ENCODE assay signal across 7 cellular contexts in the genomic region with DNA sequence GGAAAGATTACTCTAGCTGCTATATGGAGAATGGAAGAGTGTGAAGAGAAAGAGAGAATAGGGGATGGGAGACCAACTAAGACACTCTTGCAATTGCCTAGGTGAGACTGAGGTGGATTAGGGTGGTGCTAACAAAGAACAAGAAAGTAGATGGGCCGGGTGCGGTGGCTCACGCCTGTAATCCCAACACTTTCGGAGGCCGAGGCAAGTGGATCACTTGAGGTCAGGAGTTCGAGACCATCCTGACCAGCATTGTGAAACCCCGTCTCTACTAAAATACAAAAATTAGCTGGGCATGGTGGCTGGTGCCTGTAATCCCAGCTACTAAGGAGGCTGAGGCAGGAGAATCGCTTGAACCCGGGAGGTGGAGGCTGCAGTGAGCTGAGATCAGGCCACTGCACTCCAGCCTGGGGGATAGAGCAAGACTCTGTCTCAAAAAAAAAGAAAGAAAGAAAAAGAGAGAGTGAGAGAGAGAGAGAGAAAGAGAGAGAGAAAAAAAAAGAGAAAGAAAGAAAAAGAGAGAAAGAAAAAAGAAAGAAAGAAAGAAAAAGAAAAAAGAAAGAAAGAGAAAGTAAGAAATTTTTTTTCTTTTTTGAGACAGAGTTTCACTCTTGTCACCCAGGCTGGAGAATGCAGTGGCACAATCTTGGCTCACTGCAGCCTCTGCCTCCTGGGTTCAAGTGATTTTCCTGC. TPM values are rescaled to one million over a fixed set of nuclear protein-coding genes. Genes with fewer than 3 reads are reported as not detected.
A peak's percentile ranks its signal among the peaks of the same experiment; 100 is the strongest.
DNase-seq lines count a peak whose midpoint lies in the region; ATAC-seq and TF ChIP-seq lines count a peak whose summit lies in the region.
"Not testable (repeated sequence)": the region's sequence is repeated elsewhere in the genome, so short reads cannot be mapped to it uniquely, and the experiment has no call there.

No MANE protein-coding gene starts in this region.

- H3K4me1 ChIP-seq in CD8-positive, alpha-beta T cell (ENCODE audit: insufficient read depth, low read length), result peaks cover 12% of the 10 kb centered on the region

- intact Hi-C loops in CD8-positive, alpha-beta T cell (cut with DNase I, micrococcal nuclease), result loop anchor here in 1 of 2 experiments (5.0 kb wide), 1 partner anchor 188 kb away; a partner anchor contains a TSS
- intact Hi-C loops in activated T-helper 1 cell treated with anti-CD3 and anti-CD28 coated beads, Interleukin-12 subunit alpha, Interleukin-12 subunit beta, Interleukin-2, Interleukin-4 antibody, amounts not matched to agents 30 ng/mL and 10 ng/mL and 1 ng/mL, durations not matched to agents 14 hours and 24 hours and 36 hours (cut with micrococcal nuclease), result loop anchor here (5.0 kb wide), 1 partner anchor 258 kb away; a partner anchor contains a TSS

- H3K27me3 Mint-ChIP-seq in CD8-positive, alpha-beta T cell (ENCODE audit: low read depth); T-helper 17 cell; activated T-helper 1 cell treated with anti-CD3 and anti-CD28 coated beads, Interleukin-12 subunit alpha, Interleukin-12 subunit beta, Interleukin-2, Interleukin-4 antibody, amounts not matched to agents 30 ng/mL and 10 ng/mL and 1 ng/mL, durations not matched to agents 14 hours and 24 hours and 36 hours (ENCODE audit: insufficient read depth); glutamatergic neuron (ENCODE audit: unreplicated experiment); progenitor cell of endocrine pancreas: not testable (repeated sequence)
- peaks cover 10% of the 10 kb centered on the region for H3K27me3 Mint-ChIP-seq in activated naive CD8-positive, alpha-beta T cell treated with anti-CD3 and anti-CD28 coated beads, Interleukin-2, amount 10 ng/mL, durations not matched to agents 7 days and 5 days
- peaks cover 13% of the 10 kb centered on the region for H3K27me3 Mint-ChIP-seq in nephron (ENCODE audit: low read depth)

- H3K27ac Mint-ChIP-seq in CD8-positive, alpha-beta T cell; activated T-helper 1 cell treated with anti-CD3 and anti-CD28 coated beads, Interleukin-12 subunit alpha, Interleukin-12 subunit beta, Interleukin-2, Interleukin-4 antibody, amounts not matched to agents 30 ng/mL and 10 ng/mL and 1 ng/mL, durations not matched to agents 14 hours and 24 hours and 36 hours; activated naive CD8-positive, alpha-beta T cell treated with anti-CD3 and anti-CD28 coated beads, Interleukin-2, amount 10 ng/mL, durations not matched to agents 7 days and 5 days; glutamatergic neuron (ENCODE audit: unreplicated experiment); nephron; progenitor cell of endocrine pancreas: not testable (repeated sequence)
- H3K27ac Mint-ChIP-seq in T-helper 17 cell, result peak overlapping the region; percentile 85

- not testable (repeated sequence) for H3K9me3 Mint-ChIP-seq in CD8-positive, alpha-beta T cell; activated T-helper 1 cell treated with anti-CD3 and anti-CD28 coated beads, Interleukin-12 subunit alpha, Interleukin-12 subunit beta, Interleukin-2, Interleukin-4 antibody, amounts not matched to agents 30 ng/mL and 10 ng/mL and 1 ng/mL, durations not matched to agents 14 hours and 24 hours and 36 hours; activated naive CD8-positive, alpha-beta T cell treated with anti-CD3 and anti-CD28 coated beads, Interleukin-2, amount 10 ng/mL, durations not matched to agents 7 days and 5 days; glutamatergic neuron (ENCODE audit: unreplicated experiment); nephron; progenitor cell of endocrine pancreas (ENCODE audit: low read depth)

- ATAC-seq in CD8-positive, alpha-beta T cell; T-helper 17 cell; activated naive CD8-positive, alpha-beta T cell treated with anti-CD3 and anti-CD28 coated beads, Interleukin-2, amount 10 ng/mL, durations not matched to agents 7 days and 5 days (ENCODE audit: low read depth): not testable (repeated sequence)

- not testable (repeated sequence) for H3K27ac ChIP-seq in CD8-positive, alpha-beta T cell (ENCODE audit: low read depth, low read length)

- not testable (repeated sequence) for H3K27me3 ChIP-seq in CD8-positive, alpha-beta T cell (ENCODE audit: insufficient read depth, low read length)

- TF ChIP-seq CTCF in CD8-positive, alpha-beta T cell (IDR thresholded peaks at IDR 0.05); glutamatergic neuron (IDR thresholded peaks at IDR 0.05; ENCODE audit: partially characterized antibody, unreplicated experiment); nephron (IDR thresholded peaks at IDR 0.05; ENCODE audit: unreplicated experiment in 3 of 3); progenitor cell of endocrine pancreas (IDR thresholded peaks at IDR 0.05; ENCODE audit: unreplicated experiment): not testable (repeated sequence)

- H3K4me1 Mint-ChIP-seq in CD8-positive, alpha-beta T cell (ENCODE audit: low read depth), result peaks cover 20% of the 10 kb centered on the region
- H3K4me1 Mint-ChIP-seq in T-helper 17 cell, result peaks cover 16% of the 10 kb centered on the region
- H3K4me1 Mint-ChIP-seq in activated T-helper 1 cell treated with anti-CD3 and anti-CD28 coated beads, Interleukin-12 subunit alpha, Interleukin-12 subunit beta, Interleukin-2, Interleukin-4 antibody, amounts not matched to agents 30 ng/mL and 10 ng/mL and 1 ng/mL, durations not matched to agents 14 hours and 24 hours and 36 hours (ENCODE audit: low read depth), result peaks cover 28% of the 10 kb centered on the region
- H3K4me1 Mint-ChIP-seq in activated naive CD8-positive, alpha-beta T cell treated with anti-CD3 and anti-CD28 coated beads, Interleukin-2, amount 10 ng/mL, durations not matched to agents 7 days and 5 days, result peaks cover 19% of the 10 kb centered on the region
- H3K4me1 Mint-ChIP-seq in glutamatergic neuron (ENCODE audit: low read depth, unreplicated experiment), result not testable (repeated sequence)
- H3K4me1 Mint-ChIP-seq in nephron, result peaks cover 14% of the 10 kb centered on the region
- peaks cover 14% of the 10 kb centered on the region for H3K4me1 Mint-ChIP-seq in progenitor cell of endocrine pancreas (ENCODE audit: low read depth)

- H3K4me3 Mint-ChIP-seq in CD8-positive, alpha-beta T cell, result peak overlapping the region; percentile 15
- peak overlapping the region; percentile 60 for H3K4me3 Mint-ChIP-seq in T-helper 17 cell
- peak overlapping the region; percentile 65 for H3K4me3 Mint-ChIP-seq in activated T-helper 1 cell treated with anti-CD3 and anti-CD28 coated beads, Interleukin-12 subunit alpha, Interleukin-12 subunit beta, Interleukin-2, Interleukin-4 antibody, amounts not matched to agents 30 ng/mL and 10 ng/mL and 1 ng/mL, durations not matched to agents 14 hours and 24 hours and 36 hours
- peak overlapping the region; percentile 1 for H3K4me3 Mint-ChIP-seq in activated naive CD8-positive, alpha-beta T cell treated with anti-CD3 and anti-CD28 coated beads, Interleukin-2, amount 10 ng/mL, durations not matched to agents 7 days and 5 days
- H3K4me3 Mint-ChIP-seq in glutamatergic neuron (ENCODE audit: unreplicated experiment), result peak overlapping the region; percentile 14
- peak overlapping the region; percentile 40 to 70 (median 55) for H3K4me3 Mint-ChIP-seq in nephron
- H3K4me3 Mint-ChIP-seq in progenitor cell of endocrine pancreas (ENCODE audit: low read depth), result peak overlapping the region; percentile 22

- H3K9me3 ChIP-seq in CD8-positive, alpha-beta T cell (ENCODE audit: low read length); T-helper 17 cell (ENCODE audit: control insufficient read depth, low read length, poor library complexity, severe bottlenecking): not testable (repeated sequence)

- POLR2A ChIA-PET in CD8-positive, alpha-beta T cell (lab: Charles Lee); activated naive CD8-positive, alpha-beta T cell treated with anti-CD3 and anti-CD28 coated beads, Interleukin-2, amount 10 ng/mL, durations not matched to agents 7 days and 5 days (lab: Charles Lee): not testable (repeated sequence)

- H3K36me3 ChIP-seq in CD8-positive, alpha-beta T cell (ENCODE audit: insufficient read depth, low read length), result not testable (repeated sequence)

- CTCF ChIA-PET in CD8-positive, alpha-beta T cell (lab: Charles Lee), result interaction anchor here (0.7 to 3.2 kb wide), 4 partner anchors 17 to 54 kb away, joined by 3 to 23 read pairs (median 3); no protein-coding TSS in a partner anchor

- DNase-seq in CD8-positive, alpha-beta T cell; T-helper 17 cell; activated T-helper 1 cell treated with anti-CD3 and anti-CD28 coated beads, Interleukin-12 subunit alpha, Interleukin-12 subunit beta, Interleukin-2, Interleukin-4 antibody, amounts not matched to agents 30 ng/mL and 10 ng/mL and 1 ng/mL, durations not matched to agents 14 hours and 24 hours and 36 hours (ENCODE audit: low spot score); activated naive CD8-positive, alpha-beta T cell treated with anti-CD3 and anti-CD28 coated beads, Interleukin-2, amount 10 ng/mL, durations not matched to agents 7 days and 5 days; glutamatergic neuron; progenitor cell of endocrine pancreas (ENCODE audit: low spot score, unreplicated experiment): not testable (repeated sequence)

- H3K36me3 Mint-ChIP-seq in CD8-positive, alpha-beta T cell; T-helper 17 cell (ENCODE audit: low read depth); activated T-helper 1 cell treated with anti-CD3 and anti-CD28 coated beads, Interleukin-12 subunit alpha, Interleukin-12 subunit beta, Interleukin-2, Interleukin-4 antibody, amounts not matched to agents 30 ng/mL and 10 ng/mL and 1 ng/mL, durations not matched to agents 14 hours and 24 hours and 36 hours (ENCODE audit: low read depth); activated naive CD8-positive, alpha-beta T cell treated with anti-CD3 and anti-CD28 coated beads, Interleukin-2, amount 10 ng/mL, durations not matched to agents 7 days and 5 days; glutamatergic neuron (ENCODE audit: unreplicated experiment); nephron (ENCODE audit: low read depth); progenitor cell of endocrine pancreas (ENCODE audit: insufficient read depth): not testable (repeated sequence)

- H3K4me3 ChIP-seq in CD8-positive, alpha-beta T cell (ENCODE audit: low read depth, low read length), result not testable (repeated sequence)

RNA-seq across cellular contexts. Expression of a gene that starts 2.5 kb away (rescaled TPM):
- total RNA-seq in CD8-positive, alpha-beta T cell, result under 1 TPM; 0.49 to 0.72 TPM
- under 1 TPM in 1 of 2 donors, not detected in 1; 0.55 TPM for total RNA-seq in T-helper 17 cell
- total RNA-seq in activated T-helper 1 cell treated with anti-CD3 and anti-CD28 coated beads, Interleukin-12 subunit alpha, Interleukin-12 subunit beta, Interleukin-2, Interleukin-4 antibody, amounts not matched to agents 30 ng/mL and 10 ng/mL and 1 ng/mL, durations not matched to agents 14 hours and 24 hours and 36 hours, result 46.0 TPM in 2 replicates
- total RNA-seq in activated naive CD8-positive, alpha-beta T cell treated with anti-CD3 and anti-CD28 coated beads, Interleukin-2, amount 10 ng/mL, durations not matched to agents 7 days and 5 days, result 10 to 100 TPM; 73.8 to 80.4 TPM
- 11.7 TPM for total RNA-seq in glutamatergic neuron (ENCODE audit: unreplicated experiment)
- 44.7 and 44.9 TPM in 2 replicates for total RNA-seq in progenitor cell of endocrine pancreas

RNA-seq across cellular contexts. Expression of a gene that starts 16.4 kb away (rescaled TPM):
- total RNA-seq in CD8-positive, alpha-beta T cell, result not detected
- total RNA-seq in T-helper 17 cell, result not detected
- total RNA-seq in activated T-helper 1 cell treated with anti-CD3 and anti-CD28 coated beads, Interleukin-12 subunit alpha, Interleukin-12 subunit beta, Interleukin-2, Interleukin-4 antibody, amounts not matched to agents 30 ng/mL and 10 ng/mL and 1 ng/mL, durations not matched to agents 14 hours and 24 hours and 36 hours, result not detected in 2 replicates
- total RNA-seq in activated naive CD8-positive, alpha-beta T cell treated with anti-CD3 and anti-CD28 coated beads, Interleukin-2, amount 10 ng/mL, durations not matched to agents 7 days and 5 days, result not detected
- 4.8 TPM for total RNA-seq in glutamatergic neuron (ENCODE audit: unreplicated experiment)
- total RNA-seq in progenitor cell of endocrine pancreas, result 0.64 and 0.79 TPM in 2 replicates

RNA-seq across cellular contexts. Expression of a gene that starts 25.6 kb away (rescaled TPM):
- not detected for total RNA-seq in CD8-positive, alpha-beta T cell
- total RNA-seq in T-helper 17 cell (not detected), glutamatergic neuron (ENCODE audit: unreplicated experiment) (2,189 TPM), progenitor cell of endocrine pancreas (0.60 and 0.62 TPM in 2 replicates)
- 0.20 TPM in 1 of 2 replicates, not detected in the other for total RNA-seq in activated T-helper 1 cell treated with anti-CD3 and anti-CD28 coated beads, Interleukin-12 subunit alpha, Interleukin-12 subunit beta, Interleukin-2, Interleukin-4 antibody, amounts not matched to agents 30 ng/mL and 10 ng/mL and 1 ng/mL, durations not matched to agents 14 hours and 24 hours and 36 hours
- under 1 TPM in 1 of 2 experiments, not detected in 1; 0.67 TPM for total RNA-seq in activated naive CD8-positive, alpha-beta T cell treated with anti-CD3 and anti-CD28 coated beads, Interleukin-2, amount 10 ng/mL, durations not matched to agents 7 days and 5 days

RNA-seq across cellular contexts. Expression of a gene that starts 26.1 kb away (rescaled TPM):
- not detected for total RNA-seq in CD8-positive, alpha-beta T cell
- total RNA-seq in T-helper 17 cell (not detected), glutamatergic neuron (ENCODE audit: unreplicated experiment) (4.5 TPM), progenitor cell of endocrine pancreas (36.0 and 38.7 TPM in 2 replicates)
- total RNA-seq in activated T-helper 1 cell treated with anti-CD3 and anti-CD28 coated beads, Interleukin-12 subunit alpha, Interleukin-12 subunit beta, Interleukin-2, Interleukin-4 antibody, amounts not matched to agents 30 ng/mL and 10 ng/mL and 1 ng/mL, durations not matched to agents 14 hours and 24 hours and 36 hours, result 0.16 TPM in 1 of 2 replicates, not detected in the other
- under 1 TPM; 0.11 to 0.31 TPM for total RNA-seq in activated naive CD8-positive, alpha-beta T cell treated with anti-CD3 and anti-CD28 coated beads, Interleukin-2, amount 10 ng/mL, durations not matched to agents 7 days and 5 days

RNA-seq across cellular contexts. Expression of a gene that starts 46.7 kb away (rescaled TPM):
- 1 to 10 TPM; 5.6 to 7.2 TPM for total RNA-seq in CD8-positive, alpha-beta T cell
- 1 to 10 TPM; 5.2 TPM for total RNA-seq in T-helper 17 cell
- 11.6 and 12.0 TPM in 2 replicates for total RNA-seq in activated T-helper 1 cell treated with anti-CD3 and anti-CD28 coated beads, Interleukin-12 subunit alpha, Interleukin-12 subunit beta, Interleukin-2, Interleukin-4 antibody, amounts not matched to agents 30 ng/mL and 10 ng/mL and 1 ng/mL, durations not matched to agents 14 hours and 24 hours and 36 hours
- total RNA-seq in activated naive CD8-positive, alpha-beta T cell treated with anti-CD3 and anti-CD28 coated beads, Interleukin-2, amount 10 ng/mL, durations not matched to agents 7 days and 5 days, result 10 to 100 TPM; 12.1 to 13.3 TPM
- 43.9 TPM for total RNA-seq in glutamatergic neuron (ENCODE audit: unreplicated experiment)
- 84.4 and 87.1 TPM in 2 replicates for total RNA-seq in progenitor cell of endocrine pancreas

Comparison
In these comparisons a context has a peak if more than half of its experiments do, and no peak if none do; other contexts are left out.
1. H3K4me3 Mint-ChIP-seq: peak in every context shown above with its lines; median percentile 65 in activated T-helper 1 cell treated with anti-CD3 and anti-CD28 coated beads, Interleukin-12 subunit alpha, Interleukin-12 subunit beta, Interleukin-2, Interleukin-4 antibody, amounts not matched to agents 30 ng/mL and 10 ng/mL and 1 ng/mL, durations not matched to agents 14 hours and 24 hours and 36 hours; 60 in T-helper 17 cell; 55 in nephron; 22 in progenitor cell of endocrine pancreas; 15 in CD8-positive, alpha-beta T cell; 14 in glutamatergic neuron; 1 in activated naive CD8-positive, alpha-beta T cell treated with anti-CD3 and anti-CD28 coated beads, Interleukin-2, amount 10 ng/mL, durations not matched to agents 7 days and 5 days.
2. RNA of a gene that starts 25.6 kb away (total RNA-seq): 2,189 TPM in glutamatergic neuron (single experiment); 0.67 TPM in activated naive CD8-positive, alpha-beta T cell treated with anti-CD3 and anti-CD28 coated beads, Interleukin-2, amount 10 ng/mL, durations not matched to agents 7 days and 5 days, 0.60 to 0.62 TPM in progenitor cell of endocrine pancreas, 0.20 TPM in activated T-helper 1 cell treated with anti-CD3 and anti-CD28 coated beads, Interleukin-12 subunit alpha, Interleukin-12 subunit beta, Interleukin-2, Interleukin-4 antibody, amounts not matched to agents 30 ng/mL and 10 ng/mL and 1 ng/mL, durations not matched to agents 14 hours and 24 hours and 36 hours, not detected in CD8-positive, alpha-beta T cell and not detected in T-helper 17 cell; every median in the first group is over 1,000 times any median in the second.